ENCODE assay signal across 16 cellular contexts in the genomic region with DNA sequence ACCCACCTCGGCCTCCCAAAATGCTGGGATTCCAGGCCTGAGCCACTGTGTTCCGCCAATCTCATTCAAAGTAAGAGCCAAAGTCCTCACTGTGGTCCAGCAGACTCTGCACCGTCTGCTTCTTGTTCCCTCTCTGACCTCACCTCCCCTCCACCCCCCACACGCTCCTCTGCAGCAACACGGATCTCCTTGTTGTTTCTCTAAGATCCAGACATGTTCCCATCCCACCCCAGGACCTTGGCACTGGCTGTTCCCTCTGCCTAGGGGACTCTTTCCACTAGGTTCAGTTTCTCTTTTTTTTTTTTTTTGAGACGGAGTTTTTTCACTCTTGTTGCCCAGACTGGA.
"Had no signal": no experiment of that assay in that cellular context is flagged by ENCODE, and none has a peak within 500 bp of the region (broad histone marks: within the 10 kb centered on the region; RNA-seq: fewer than 3 reads in every experiment).

No MANE protein-coding gene starts in this region.

- ATAC-seq: activated CD8-positive, alpha-beta T cell treated with anti-CD3 and anti-CD28 coated beads for 36 hours; activated naive CD8-positive, alpha-beta T cell treated with anti-CD3 and anti-CD28 coated beads, Interleukin-2, amount 50 U/mL, for 24 hours; esophagus mucosa; psoas muscle had no signal

- DNase-seq: activated B cell treated with CpG ODN at 0.5 μM for 24 hours; activated CD4-positive, alpha-beta T cell treated with anti-CD3 and anti-CD28 coated beads for 48 hours; activated CD8-positive, alpha-beta memory T cell treated with anti-CD3 and anti-CD28 coated beads, Interleukin-2, amount 50 U/mL, for 4 hours; activated CD8-positive, alpha-beta T cell treated with anti-CD3 and anti-CD28 coated beads for 36 hours; activated gamma-delta T cell treated with Interleukin-2 at 50 U/mL for 16 hours; activated naive CD8-positive, alpha-beta T cell treated with anti-CD3 and anti-CD28 coated beads, Interleukin-2, amount 50 U/mL, for 24 hours; activated T-cell treated with anti-CD3 and anti-CD28 coated beads, Interleukin-2, amount 50 U/mL, for 48 hours; aorta; hypothalamus; occipital lobe; psoas muscle; stimulated activated CD4-positive, alpha-beta T cell treated with anti-CD3 and anti-CD28 coated beads, Interleukin-1b, Interleukin-23, amount 100 ng/mL, for 48 hours; stomach; T-helper 2 cell; testis had no signal

- H3K27ac ChIP-seq: psoas muscle had no signal

- H3K9me3 ChIP-seq: psoas muscle, stomach, testis had no signal

- H3K4me1 ChIP-seq: psoas muscle had no signal

- H3K4me3 ChIP-seq: psoas muscle, stomach, testis had no signal

- H3K36me3 ChIP-seq: stomach had no signal

- H3K27me3 ChIP-seq: testis had no signal
